In the genomic region with DNA sequence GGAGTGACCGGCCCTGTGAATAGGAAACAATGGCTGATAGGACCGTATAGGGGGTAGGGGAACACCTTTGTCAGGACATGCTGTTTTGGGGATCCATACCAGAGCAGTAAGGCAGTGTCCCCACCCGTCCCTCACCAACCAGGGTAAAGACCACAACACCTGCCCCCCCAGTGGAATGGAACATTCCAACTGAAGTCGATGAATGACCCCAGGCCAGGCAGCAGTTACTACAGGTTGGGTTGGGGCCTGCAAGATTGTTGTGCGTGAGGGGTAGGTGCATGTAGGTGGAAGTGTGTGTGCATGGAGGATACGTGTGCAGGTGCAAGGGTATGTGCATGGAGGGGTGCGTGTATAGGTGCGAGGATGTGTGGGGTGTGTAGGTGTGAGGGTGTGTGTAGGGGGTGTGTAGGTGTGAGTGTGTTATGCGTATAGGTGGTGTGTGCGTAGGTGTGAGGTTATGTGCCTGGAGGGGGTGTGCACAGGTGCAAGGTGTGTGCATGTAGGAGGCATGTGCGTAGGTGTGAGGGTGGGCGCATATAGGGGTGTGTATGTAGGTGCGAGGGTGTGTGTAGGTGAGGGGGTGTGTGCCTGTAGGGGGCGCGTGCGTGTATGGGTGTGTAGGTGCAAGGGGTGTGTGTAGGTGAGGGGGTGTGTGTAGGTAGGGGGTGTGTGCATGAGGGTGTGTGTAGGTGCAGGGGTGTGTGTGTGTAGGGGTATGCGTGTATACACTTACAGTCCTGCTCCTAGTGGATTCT, we compare ENCODE assay signal across 9 cellular contexts. TPM values are rescaled to one million over a fixed set of nuclear protein-coding genes. Genes with fewer than 3 reads are reported as not detected.
DNase-seq lines count a peak whose midpoint lies in the region; ATAC-seq and TF ChIP-seq lines count a peak whose summit lies in the region.
"Had no signal": no experiment of that assay in that cellular context is flagged by ENCODE, and none has a peak within 500 bp of the region (broad histone marks: within the 10 kb centered on the region; RNA-seq: fewer than 3 reads in every experiment).

No MANE protein-coding gene starts in this region.

- no peaks in the 10 kb centered on the region for H3K36me3 ChIP-seq in suprapubic skin

- H3K4me1 Mint-ChIP-seq in activated CD4-positive, alpha-beta memory T cell treated with anti-CD3 and anti-CD28 coated beads, Interleukin-2, amount 10 ng/mL, durations not matched to agents 7 days and 5 days, result peaks cover 42% of the 10 kb centered on the region

- H3K9me3 Mint-ChIP-seq in activated CD4-positive, alpha-beta memory T cell treated with anti-CD3 and anti-CD28 coated beads, Interleukin-2, amount 10 ng/mL, durations not matched to agents 7 days and 5 days, result no peaks in the 10 kb centered on the region

- no peak for ATAC-seq in foreskin keratinocyte
- no peak for ATAC-seq in left colon

- peak; percentile 72 for DNase-seq in activated effector memory CD4-positive, alpha-beta T cell treated with anti-CD3 and anti-CD28 coated beads, Interleukin-2, amount 50 U/mL, for 16 hours
- no peak for DNase-seq in activated effector memory CD4-positive, alpha-beta T cell treated with Interleukin-2 at 50 U/mL for 16 hours
- DNase-seq in activated CD4-positive, alpha-beta memory T cell treated with anti-CD3 and anti-CD28 coated beads, Interleukin-2, amount 10 ng/mL, durations not matched to agents 7 days and 5 days, result no peak
- no peak for DNase-seq in foreskin keratinocyte
- DNase-seq in suprapubic skin (ENCODE audit: low spot score in 2 of 2), result no peak
- no peak for DNase-seq in left colon
- DNase-seq in Kasumi-1 (lab: John Stamatoyannopoulos, UW), result no peak
- no peak for DNase-seq in stimulated activated CD4-positive, alpha-beta T cell treated with anti-CD3 and anti-CD28 coated beads, Interleukin-12 subunit alpha, Interleukin-12 subunit beta, amount 100 ng/mL, for 4 hours
- DNase-seq: DMS153 had no signal

- no peaks in the 10 kb centered on the region for H3K27me3 Mint-ChIP-seq in activated CD4-positive, alpha-beta memory T cell treated with anti-CD3 and anti-CD28 coated beads, Interleukin-2, amount 10 ng/mL, durations not matched to agents 7 days and 5 days

- H3K4me1 ChIP-seq in foreskin keratinocyte (no peaks in the 10 kb centered on the region), suprapubic skin (peaks cover 65% of the 10 kb centered on the region)

- peak overlapping the region; percentile 66 for H3K4me3 ChIP-seq in suprapubic skin

- TF ChIP-seq EP300 in suprapubic skin (IDR thresholded peaks at IDR 0.05), result no peak

- POLR2A ChIA-PET in activated CD4-positive, alpha-beta memory T cell treated with anti-CD3 and anti-CD28 coated beads, Interleukin-2, amount 10 ng/mL, durations not matched to agents 7 days and 5 days (lab: Charles Lee), result interaction anchor here (0.9 to 2.5 kb wide), 7 partner anchors 8 to 177 kb away, joined by 3 to 29 read pairs (median 11); partner anchors contain the start of gene PISD

- peak; percentile 13 for TF ChIP-seq CTCF in foreskin keratinocyte (conservative IDR thresholded peaks at IDR 0.05)
- no peak for TF ChIP-seq CTCF in suprapubic skin (IDR thresholded peaks at IDR 0.05)

- peak overlapping the region; percentile 78 for H3K4me3 Mint-ChIP-seq in activated CD4-positive, alpha-beta memory T cell treated with anti-CD3 and anti-CD28 coated beads, Interleukin-2, amount 10 ng/mL, durations not matched to agents 7 days and 5 days

- H3K27me3 ChIP-seq in foreskin keratinocyte (no peaks in the 10 kb centered on the region), suprapubic skin (no peaks in the 10 kb centered on the region)

- H3K9me3 ChIP-seq in suprapubic skin, result no peaks in the 10 kb centered on the region

- intact Hi-C loops in left colon (cut with DNase I, micrococcal nuclease), result no loop called here

- no peak for TF ChIP-seq POLR2A in suprapubic skin (IDR thresholded peaks at IDR 0.05)

- peaks cover 3% of the 10 kb centered on the region for H3K36me3 Mint-ChIP-seq in activated CD4-positive, alpha-beta memory T cell treated with anti-CD3 and anti-CD28 coated beads, Interleukin-2, amount 10 ng/mL, durations not matched to agents 7 days and 5 days (ENCODE audit: low read depth)

- H3K27ac ChIP-seq in foreskin keratinocyte (no peak overlapping the region), suprapubic skin (peak overlapping the region; percentile 87)

- H3K27ac Mint-ChIP-seq in activated CD4-positive, alpha-beta memory T cell treated with anti-CD3 and anti-CD28 coated beads, Interleukin-2, amount 10 ng/mL, durations not matched to agents 7 days and 5 days, result peak overlapping the region; percentile 70

- CTCF ChIA-PET in activated CD4-positive, alpha-beta memory T cell treated with anti-CD3 and anti-CD28 coated beads, Interleukin-2, amount 10 ng/mL, durations not matched to agents 7 days and 5 days (lab: Charles Lee), result interaction anchor here (2.0 to 2.5 kb wide), 4 partner anchors 33 to 341 kb away, joined by 4 to 23 read pairs (median 10); partner anchors contain the start of gene PISD

- WGBS in suprapubic skin, result 81% methylated on average over 17 of the region's 17 CpGs

RNA-seq across cellular contexts. Expression of gene PISD, which starts 32.9 kb away (rescaled TPM):
- total RNA-seq in activated CD4-positive, alpha-beta memory T cell treated with anti-CD3 and anti-CD28 coated beads, Interleukin-2, amount 10 ng/mL, durations not matched to agents 7 days and 5 days, result 10 to 100 TPM; 19.2 to 19.6 TPM
- total RNA-seq in foreskin keratinocyte, result 37.7 and 39.8 TPM in 2 replicates
- 28.0 and 34.0 TPM in 2 replicates for polyA plus RNA-seq in foreskin keratinocyte
- 10 to 100 TPM; 42.5 to 91.7 (median 57.9) TPM for total RNA-seq in suprapubic skin
- 10 to 100 TPM; 32.9 to 35.5 TPM for total RNA-seq in left colon
